Comparison of ENCODE assay signal across 8 cellular contexts in the genomic region with DNA sequence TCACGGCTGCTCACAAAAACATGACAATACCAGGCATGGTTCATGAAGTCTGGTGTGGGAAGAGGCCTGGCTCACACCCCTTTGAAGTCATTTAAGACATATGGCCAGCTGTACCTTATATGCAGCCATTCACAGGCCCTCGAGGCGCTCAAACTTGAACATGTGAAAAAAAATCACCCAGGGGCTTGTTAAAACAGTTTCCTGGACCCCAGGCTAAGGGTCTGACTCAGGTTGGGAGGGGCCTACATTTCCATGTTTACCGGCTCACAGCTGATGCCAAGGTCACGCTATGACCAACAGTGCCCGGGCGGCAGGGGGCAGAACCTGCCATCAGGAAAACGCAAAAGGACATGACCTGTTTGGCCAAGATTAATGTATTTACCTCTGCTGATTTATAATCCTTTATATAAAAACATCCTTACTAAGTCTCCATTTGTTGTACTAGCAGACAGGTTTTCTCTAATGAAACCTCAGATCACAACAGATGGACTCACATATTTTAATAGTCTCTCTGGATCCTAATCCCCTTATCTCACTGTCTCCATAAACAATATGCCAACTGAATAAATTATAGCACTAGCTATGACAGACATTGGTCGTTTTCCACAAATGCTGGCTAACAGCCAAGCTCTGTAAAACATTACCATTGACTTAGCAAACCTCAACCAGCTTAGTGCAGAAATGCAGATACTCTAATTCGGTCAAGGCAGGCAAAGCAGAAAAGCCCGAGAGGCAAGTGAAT. TPM values are rescaled to one million over a fixed set of nuclear protein-coding genes. Genes with fewer than 3 reads are reported as not detected.
DNase-seq lines count a peak whose midpoint lies in the region; ATAC-seq and TF ChIP-seq lines count a peak whose summit lies in the region.

No MANE protein-coding gene starts in this region.

- TF ChIP-seq EP300 in transverse colon (IDR thresholded peaks at IDR 0.05; ENCODE audit: low read depth) = no peak

- no peaks in the 10 kb centered on the region for H3K27me3 ChIP-seq in DOHH2 (ENCODE audit: control insufficient read depth, low read length)
- no peaks in the 10 kb centered on the region for H3K27me3 ChIP-seq in transverse colon

- peaks cover 70% of the 10 kb centered on the region for H3K4me1 Mint-ChIP-seq in activated T-helper 2 cell treated with anti-CD3 and anti-CD28 coated beads, Interferon-gamma antibody, Interleukin-2, Interleukin-4, amounts not matched to agents 10 μg/mL and 5 μg/mL and 100 μg/mL, durations not matched to agents 14 hours and 24 hours and 36 hours (ENCODE audit: low read depth)
- peaks cover 89 to 94% of the 10 kb centered on the region in 2 donors for H3K4me1 Mint-ChIP-seq in immature natural killer cell

- no peaks in the 10 kb centered on the region for H3K9me2 ChIP-seq in DOHH2 (replicated peaks; ENCODE audit: control insufficient read depth, low read length)

- peaks cover 56% of the 10 kb centered on the region for H3K36me3 Mint-ChIP-seq in activated T-helper 2 cell treated with anti-CD3 and anti-CD28 coated beads, Interferon-gamma antibody, Interleukin-2, Interleukin-4, amounts not matched to agents 10 μg/mL and 5 μg/mL and 100 μg/mL, durations not matched to agents 14 hours and 24 hours and 36 hours (ENCODE audit: low read depth)
- H3K36me3 Mint-ChIP-seq in immature natural killer cell = no peaks in the 10 kb centered on the region

- peak overlapping the region; percentile 72 for H3K4me2 ChIP-seq in DOHH2 (ENCODE audit: low read length)

- in situ Hi-C loops in transverse colon (cut with MboI; ENCODE audit: low pct_ligation_motif_present in 1 of 4, low pct_unique_long_range_greater_than_20kb in 1 of 4, low sequenced_read_pairs in 3 of 4) = loop anchor here in 1 of 4 donors (10.0 kb wide), 1 partner anchor 176 kb away; no protein-coding TSS in a partner anchor

- 23 to 31% methylated on average over 8 to 11 of the region's 11 CpGs for WGBS in transverse colon (ENCODE audit: low coverage in 1 of 2), 2 donors

- H3K9me3 ChIP-seq in DOHH2 (ENCODE audit: control insufficient read depth, insufficient read depth, low read length) = no peaks in the 10 kb centered on the region
- no peaks in the 10 kb centered on the region for H3K9me3 ChIP-seq in transverse colon

- H3K4me3 Mint-ChIP-seq in activated T-helper 2 cell treated with anti-CD3 and anti-CD28 coated beads, Interferon-gamma antibody, Interleukin-2, Interleukin-4, amounts not matched to agents 10 μg/mL and 5 μg/mL and 100 μg/mL, durations not matched to agents 14 hours and 24 hours and 36 hours (ENCODE audit: low read depth) = no peak overlapping the region
- peak overlapping the region in 4 of 5 donors; percentile 6 to 37 (median 18) for H3K4me3 Mint-ChIP-seq in immature natural killer cell

- H3K4me1 ChIP-seq in DOHH2 (ENCODE audit: control insufficient read depth, low read length) = peaks cover 95% of the 10 kb centered on the region
- H3K4me1 ChIP-seq in transverse colon = peaks cover 57 to 89% (median 81%) of the 10 kb centered on the region in 4 donors

- H3K27ac ChIP-seq in DOHH2 (ENCODE audit: low read depth, low read length) = peak overlapping the region; percentile 29
- H3K27ac ChIP-seq in transverse colon = peak overlapping the region; percentile 66 to 84 (median 75)

- intact Hi-C loops in activated T-helper 2 cell treated with anti-CD3 and anti-CD28 coated beads, Interferon-gamma antibody, Interleukin-2, Interleukin-4, amounts not matched to agents 10 μg/mL and 5 μg/mL and 100 μg/mL, durations not matched to agents 14 hours and 24 hours and 36 hours (cut with micrococcal nuclease) = loop anchor here (10.0 kb wide), 2 partner anchors 336 to 666 kb away; no protein-coding TSS in a partner anchor
- intact Hi-C loops in transverse colon (cut with DNase I; ENCODE audit: low total_unique reads) = no loop called here

- TF ChIP-seq POLR2A in transverse colon (IDR thresholded peaks at IDR 0.05) = no peak

- TF ChIP-seq CTCF in DOHH2 (IDR thresholded peaks at IDR 0.05; ENCODE audit: low read depth, low read length, poor library complexity, severe bottlenecking) = peak; percentile 21
- no peak for TF ChIP-seq CTCF in transverse colon (IDR thresholded peaks at IDR 0.05)

- no peaks in the 10 kb centered on the region for H3K9me3 Mint-ChIP-seq in activated T-helper 2 cell treated with anti-CD3 and anti-CD28 coated beads, Interferon-gamma antibody, Interleukin-2, Interleukin-4, amounts not matched to agents 10 μg/mL and 5 μg/mL and 100 μg/mL, durations not matched to agents 14 hours and 24 hours and 36 hours
- H3K9me3 Mint-ChIP-seq in immature natural killer cell = no peaks in the 10 kb centered on the region

- peaks cover 88% of the 10 kb centered on the region for H3K36me3 ChIP-seq in DOHH2 (ENCODE audit: control insufficient read depth, low read length)
- H3K36me3 ChIP-seq in transverse colon = no peaks in the 10 kb centered on the region

- H3K4me3 ChIP-seq in DOHH2 (ENCODE audit: low read length) (peak overlapping the region; percentile 24), transverse colon (no peak overlapping the region)

- peaks cover 98% of the 10 kb centered on the region for H3K79me2 ChIP-seq in DOHH2 (ENCODE audit: control insufficient read depth, low read length)

- peak; percentile 80 for DNase-seq in NCI-H2029 (lab: John Stamatoyannopoulos, UW)
- DNase-seq in activated T-helper 2 cell treated with anti-CD3 and anti-CD28 coated beads, Interferon-gamma antibody, Interleukin-2, Interleukin-4, amounts not matched to agents 10 μg/mL and 5 μg/mL and 100 μg/mL, durations not matched to agents 14 hours and 24 hours and 36 hours (ENCODE audit: low spot score) = no peak
- DNase-seq in immature natural killer cell = no peak
- peak; percentile 59 for DNase-seq in transverse colon
- DNase-seq in central memory CD4-positive, alpha-beta T cell = no peak
- no peak for DNase-seq in AG20443 (ENCODE audit: low spot score)

- no peaks in the 10 kb centered on the region for H3K27me3 Mint-ChIP-seq in activated T-helper 2 cell treated with anti-CD3 and anti-CD28 coated beads, Interferon-gamma antibody, Interleukin-2, Interleukin-4, amounts not matched to agents 10 μg/mL and 5 μg/mL and 100 μg/mL, durations not matched to agents 14 hours and 24 hours and 36 hours (ENCODE audit: low read depth)
- H3K27me3 Mint-ChIP-seq in immature natural killer cell (ENCODE audit: low read depth in 3 of 3) = peaks cover 0 to 3% (median 0%) of the 10 kb centered on the region in 3 donors

- H4K20me1 ChIP-seq in DOHH2 (ENCODE audit: control insufficient read depth, insufficient read depth, low read depth, low read length) = peaks cover 66% of the 10 kb centered on the region

- ATAC-seq in GM21381 (IDR thresholded peaks at IDR 0.05; ENCODE audit: unreplicated experiment) = no peak

- peak overlapping the region; percentile 56 for H3K27ac Mint-ChIP-seq in activated T-helper 2 cell treated with anti-CD3 and anti-CD28 coated beads, Interferon-gamma antibody, Interleukin-2, Interleukin-4, amounts not matched to agents 10 μg/mL and 5 μg/mL and 100 μg/mL, durations not matched to agents 14 hours and 24 hours and 36 hours
- H3K27ac Mint-ChIP-seq in immature natural killer cell = peak overlapping the region; percentile 20 to 79 (median 63)

- H3F3A ChIP-seq in DOHH2 (ENCODE audit: control insufficient read depth, insufficient read depth) = peaks cover 40% of the 10 kb centered on the region

RNA-seq across cellular contexts. Expression of a gene that starts 19.9 kb away (rescaled TPM):
- total RNA-seq in activated T-helper 2 cell treated with anti-CD3 and anti-CD28 coated beads, Interferon-gamma antibody, Interleukin-2, Interleukin-4, amounts not matched to agents 10 μg/mL and 5 μg/mL and 100 μg/mL, durations not matched to agents 14 hours and 24 hours and 36 hours = 204 and 206 TPM in 2 replicates
- polyA plus RNA-seq in immature natural killer cell = 100 to 1,000 TPM; 129 to 153 (median 139) TPM
- total RNA-seq in transverse colon = 100 to 1,000 TPM; 149 to 430 (median 319) TPM

Comparison
In these comparisons a context has a peak if more than half of its experiments do, and no peak if none do; other contexts are left out.
1. DNase-seq: peak in NCI-H2029 (single experiment) and transverse colon (single experiment); none in activated T-helper 2 cell treated with anti-CD3 and anti-CD28 coated beads, Interferon-gamma antibody, Interleukin-2, Interleukin-4, amounts not matched to agents 10 μg/mL and 5 μg/mL and 100 μg/mL, durations not matched to agents 14 hours and 24 hours and 36 hours (single experiment), immature natural killer cell (0 of 3), central memory CD4-positive, alpha-beta T cell (single experiment) and AG20443 (single experiment).